1 cellular context compared by ENCODE assay signal in the genomic region with DNA sequence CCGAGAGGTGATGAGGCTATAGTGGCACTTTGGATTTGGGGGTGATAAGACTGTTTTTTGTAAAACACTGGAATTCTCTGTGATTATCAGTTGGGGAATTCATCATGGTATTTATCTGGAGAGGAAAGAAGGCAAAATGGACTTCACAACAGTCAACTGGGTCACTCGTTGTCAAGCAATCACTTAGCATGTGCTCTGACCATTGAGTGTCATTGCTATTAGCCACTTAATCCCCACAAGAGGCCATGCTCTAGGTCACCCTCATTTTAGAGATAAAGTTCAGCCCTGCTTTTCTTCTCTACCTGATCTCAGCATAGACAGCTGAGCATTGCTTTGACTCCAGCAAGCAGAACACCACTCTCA.
TF ChIP-seq lines count a peak whose summit lies in the region.

No MANE protein-coding gene starts in this region.

TF ChIP-seq in SK-N-SH, 30 proteins besides CTCF, POLR2A, EP300 and RAD21 (continued from another document):
- TF ChIP-seq, protein P1, sequence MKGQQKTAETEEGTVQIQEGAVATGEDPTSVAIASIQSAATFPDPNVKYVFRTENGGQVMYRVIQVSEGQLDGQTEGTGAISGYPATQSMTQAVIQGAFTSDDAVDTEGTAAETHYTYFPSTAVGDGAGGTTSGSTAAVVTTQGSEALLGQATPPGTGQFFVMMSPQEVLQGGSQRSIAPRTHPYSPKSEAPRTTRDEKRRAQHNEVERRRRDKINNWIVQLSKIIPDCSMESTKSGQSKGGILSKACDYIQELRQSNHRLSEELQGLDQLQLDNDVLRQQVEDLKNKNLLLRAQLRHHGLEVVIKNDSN (IDR thresholded peaks at IDR 0.05; ENCODE audit: borderline replicate concordance, low read depth): no peak
- no peak for TF ChIP-seq SMC3 (IDR thresholded peaks at IDR 0.05; ENCODE audit: low read depth, low read length)
- no peak for TF ChIP-seq NRF1 (IDR thresholded peaks at IDR 0.05; ENCODE audit: low read depth, low read length)
- no peak for TF ChIP-seq RXRA (IDR thresholded peaks at IDR 0.05; ENCODE audit: borderline replicate concordance, low read depth)
- TF ChIP-seq, protein P2, sequence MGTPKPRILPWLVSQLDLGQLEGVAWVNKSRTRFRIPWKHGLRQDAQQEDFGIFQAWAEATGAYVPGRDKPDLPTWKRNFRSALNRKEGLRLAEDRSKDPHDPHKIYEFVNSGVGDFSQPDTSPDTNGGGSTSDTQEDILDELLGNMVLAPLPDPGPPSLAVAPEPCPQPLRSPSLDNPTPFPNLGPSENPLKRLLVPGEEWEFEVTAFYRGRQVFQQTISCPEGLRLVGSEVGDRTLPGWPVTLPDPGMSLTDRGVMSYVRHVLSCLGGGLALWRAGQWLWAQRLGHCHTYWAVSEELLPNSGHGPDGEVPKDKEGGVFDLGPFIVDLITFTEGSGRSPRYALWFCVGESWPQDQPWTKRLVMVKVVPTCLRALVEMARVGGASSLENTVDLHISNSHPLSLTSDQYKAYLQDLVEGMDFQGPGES (IDR thresholded peaks at IDR 0.05; ENCODE audit: low read depth, low read length): no peak
- no peak for TF ChIP-seq FOXJ3 (CRISPR knock-in tag; IDR thresholded peaks at IDR 0.05)
